ENCODE assay signal across 1 cellular context in genomic region chr7:151897951-151898686, GRCh38.
TF ChIP-seq lines count a peak whose summit lies in the region.

No MANE protein-coding gene starts in this region.

TF ChIP-seq in GM23338, 12 proteins besides CTCF, POLR2A, EP300 and RAD21 (continued from another document):
- TF ChIP-seq REST (IDR thresholded peaks at IDR 0.05; ENCODE audit: unreplicated experiment) (no peak), ZNF114 (CRISPR knock-in tag; IDR thresholded peaks at IDR 0.05) (no peak), ZNF462 (CRISPR knock-in tag; IDR thresholded peaks at IDR 0.05) (no peak)
